Comparison of ENCODE assay signal across 14 cellular contexts in the genomic region with DNA sequence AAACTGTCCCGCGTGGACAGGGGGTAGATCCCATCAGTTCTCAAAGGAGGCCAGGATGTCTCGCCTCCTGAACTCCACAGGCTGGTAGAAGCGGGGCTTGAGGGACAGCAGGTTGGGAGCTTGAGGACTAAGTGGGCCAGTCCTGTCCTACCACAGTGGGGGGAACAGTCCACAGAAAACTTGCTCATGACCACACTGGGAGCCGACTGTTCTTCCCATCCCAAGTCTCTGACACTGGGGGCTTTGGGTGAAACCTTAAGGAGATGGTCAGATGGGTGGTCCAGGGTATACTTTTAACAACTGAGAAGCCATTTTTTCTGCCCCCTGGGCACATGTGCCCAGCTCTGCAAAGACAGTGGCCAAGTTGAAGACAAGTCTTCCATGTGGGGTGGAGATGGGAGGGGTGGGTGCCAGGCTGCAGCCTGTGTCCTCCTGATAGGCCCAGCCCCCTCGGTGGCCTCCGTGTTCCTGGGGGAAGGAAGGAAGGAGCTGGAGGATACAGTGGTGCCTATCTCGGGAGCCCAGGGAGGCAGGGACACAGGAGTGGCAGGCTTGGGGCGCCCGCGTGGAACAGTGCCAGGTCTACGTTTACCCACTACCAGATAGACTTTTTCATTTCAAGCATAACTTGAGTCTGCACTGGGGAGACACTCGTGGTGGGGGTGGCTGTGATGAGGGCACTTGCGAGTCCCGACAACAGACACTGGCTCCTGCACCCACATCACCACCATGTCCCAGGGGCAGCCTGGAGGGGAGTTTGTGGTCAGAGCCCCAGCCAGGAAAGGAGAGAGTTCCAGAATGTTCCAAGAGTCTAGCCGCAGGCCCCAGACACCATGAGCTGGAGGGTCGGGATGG. TPM values are rescaled to one million over a fixed set of nuclear protein-coding genes. Genes with fewer than 3 reads are reported as not detected.
DNase-seq lines count a peak whose midpoint lies in the region; ATAC-seq and TF ChIP-seq lines count a peak whose summit lies in the region.
"Had no signal": no experiment of that assay in that cellular context is flagged by ENCODE, and none has a peak within 500 bp of the region (broad histone marks: within the 10 kb centered on the region; RNA-seq: fewer than 3 reads in every experiment).

No MANE protein-coding gene starts in this region.

- DNase-seq in Caco-2, result no peak
- no peak for DNase-seq in HCT116 (ENCODE audit: low read depth, low spot score)
- DNase-seq in natural killer cell treated with Interleukin-12 subunit alpha and Interleukin-12 subunit beta and Interleukin-15 and Interleukin-18, amount 100 ng/mL, for 72 hours (ENCODE audit: low spot score), result no peak
- DNase-seq in COLO829 (ENCODE audit: low spot score), result no peak
- DNase-seq in NCI-H748 (lab: John Stamatoyannopoulos, UW; ENCODE audit: unreplicated experiment), result no peak
- no peak for DNase-seq in NCI-H2029 (lab: John Stamatoyannopoulos, UW)
- DNase-seq: activated effector memory CD4-positive, alpha-beta T cell treated with anti-CD3 and anti-CD28 coated beads, Interleukin-2, amount 50 U/mL, for 16 hours; caudate nucleus; left colon; MM.1S; NCI-H2107 had no signal

- no peak for ATAC-seq in HCT116
- no peak for ATAC-seq in natural killer cell treated with Interleukin-12 subunit alpha and Interleukin-12 subunit beta and Interleukin-15 and Interleukin-18, amount 100 ng/mL, for 72 hours
- ATAC-seq: activated CD4-positive, CD25-positive, alpha-beta regulatory T cell treated with anti-CD3 and anti-CD28 coated beads, Interleukin-2, amount 50 U/mL, for 24 hours; left colon had no signal

- TF ChIP-seq CTCF in Caco-2 (IDR thresholded peaks at IDR 0.05; ENCODE audit: insufficient read depth in 1 of 2, low read depth in 1 of 2, low read length in 1 of 2, severe bottlenecking in 1 of 2, unreplicated experiment in 1 of 2), result no peak
- no peak for TF ChIP-seq CTCF in HCT116 (IDR thresholded peaks at IDR 0.05 in 2 of 3, conservative IDR thresholded peaks at IDR 0.05 in 1 of 3; ENCODE audit: borderline replicate concordance in 1 of 3, insufficient read depth in 1 of 3, low read depth in 2 of 3, low read length in 2 of 3)

- H3K36me3 Mint-ChIP-seq in Caco-2 (ENCODE audit: insufficient read depth, unreplicated experiment), result peaks cover 55% of the 10 kb centered on the region
- peaks cover 2% of the 10 kb centered on the region for H3K36me3 Mint-ChIP-seq in activated naive CD8-positive, alpha-beta T cell
- peaks cover 2% of the 10 kb centered on the region for H3K36me3 Mint-ChIP-seq in natural killer cell treated with Interleukin-12 subunit alpha and Interleukin-12 subunit beta and Interleukin-15 and Interleukin-18, amount 100 ng/mL, for 72 hours

- H3K27me3 ChIP-seq in Caco-2 (replicated peaks; ENCODE audit: control insufficient read depth, insufficient read depth, low read length) (no peaks in the 10 kb centered on the region), HCT116 (ENCODE audit: insufficient read depth, low read length) (no peaks in the 10 kb centered on the region)

- no peaks in the 10 kb centered on the region for H3K9me3 Mint-ChIP-seq in Caco-2 (ENCODE audit: unreplicated experiment)
- no peaks in the 10 kb centered on the region for H3K9me3 Mint-ChIP-seq in activated naive CD8-positive, alpha-beta T cell (ENCODE audit: low read depth)
- no peaks in the 10 kb centered on the region for H3K9me3 Mint-ChIP-seq in natural killer cell treated with Interleukin-12 subunit alpha and Interleukin-12 subunit beta and Interleukin-15 and Interleukin-18, amount 100 ng/mL, for 72 hours

- H3K4me3 ChIP-seq in Caco-2 (ENCODE audit: low read depth, low read length) (no peak overlapping the region), HCT116 (replicated peaks in 1 of 2; ENCODE audit: low read depth in 1 of 2, low read length in 2 of 2) (no peak overlapping the region)

- H3K9me2 ChIP-seq in HCT116 (ENCODE audit: insufficient read depth), result no peaks in the 10 kb centered on the region

- H3K27ac Mint-ChIP-seq in Caco-2 (ENCODE audit: unreplicated experiment), result peak overlapping the region; percentile 54
- H3K27ac Mint-ChIP-seq in activated naive CD8-positive, alpha-beta T cell, result peak overlapping the region; percentile 80
- H3K27ac Mint-ChIP-seq in natural killer cell treated with Interleukin-12 subunit alpha and Interleukin-12 subunit beta and Interleukin-15 and Interleukin-18, amount 100 ng/mL, for 72 hours, result peak overlapping the region; percentile 68 to 95

- BruUV-seq in Caco-2 (replicated peaks; lab: Mats Ljungman, UMichigan), result no TSS peak
- TSS peak; percentile 13 for BruUV-seq in HCT116 (replicated peaks; lab: Mats Ljungman, UMichigan)

- no peak overlapping the region for H3K9ac ChIP-seq in HCT116 (ENCODE audit: low read length)

- TF ChIP-seq RAD21 in HCT116 (IDR thresholded peaks at IDR 0.05; ENCODE audit: low read depth), result no peak

- H4K20me1 ChIP-seq in HCT116 (ENCODE audit: insufficient read depth), result peaks cover 3% of the 10 kb centered on the region; the same call in 1 of the 2 replicates

- H3K36me3 ChIP-seq in Caco-2 (ENCODE audit: control insufficient read depth, insufficient read depth, low read length), result no peaks in the 10 kb centered on the region; the same call in none of the 2 replicates
- peaks cover 19 to 23% of the 10 kb centered on the region in 2 experiments; a peak in 3 of 4 replicates for H3K36me3 ChIP-seq in HCT116 (ENCODE audit: control insufficient read depth in 1 of 2, insufficient read depth in 2 of 2, low read length in 2 of 2)

- peaks cover 25% of the 10 kb centered on the region for H3K4me1 Mint-ChIP-seq in Caco-2 (ENCODE audit: low read depth, unreplicated experiment)
- peaks cover 40% of the 10 kb centered on the region for H3K4me1 Mint-ChIP-seq in activated naive CD8-positive, alpha-beta T cell (ENCODE audit: low read depth)
- peaks cover 19 to 20% of the 10 kb centered on the region in 2 donors for H3K4me1 Mint-ChIP-seq in natural killer cell treated with Interleukin-12 subunit alpha and Interleukin-12 subunit beta and Interleukin-15 and Interleukin-18, amount 100 ng/mL, for 72 hours (ENCODE audit: low read depth in 2 of 2)

- CTCF ChIA-PET in Caco-2 (lab: Charles Lee), result interaction anchor here (0.6 to 4.9 kb wide), 2 partner anchors 15 to 21 kb away, joined by 5 to 53 read pairs; a partner anchor contains a TSS
- CTCF ChIA-PET in HCT116 (lab: Charles Lee), result interaction anchor here (1.9 to 3.9 kb wide), 2 partner anchors 15 to 33 kb away, joined by 4 to 40 read pairs; a partner anchor contains a TSS

- intact Hi-C loops in Caco-2 (cut with micrococcal nuclease; ENCODE audit: unreplicated experiment) (no loop called here), HCT116 (cut with micrococcal nuclease) (no loop called here)

- POLR2A ChIA-PET in Caco-2 (lab: Charles Lee), result no interaction called here
- POLR2A ChIA-PET in HCT116 (lab: Charles Lee), result no interaction called here

- H3K9me3 ChIP-seq in Caco-2 (no peaks in the 10 kb centered on the region), HCT116 (ENCODE audit: control insufficient read depth in 1 of 2, insufficient read depth in 1 of 2, low read depth in 1 of 2, low read length in 2 of 2) (no peaks in the 10 kb centered on the region)

- H3K27me3 Mint-ChIP-seq in Caco-2 (ENCODE audit: insufficient read depth, unreplicated experiment), result no peaks in the 10 kb centered on the region
- H3K27me3 Mint-ChIP-seq in activated naive CD8-positive, alpha-beta T cell, result no peaks in the 10 kb centered on the region
- H3K27me3 Mint-ChIP-seq in natural killer cell treated with Interleukin-12 subunit alpha and Interleukin-12 subunit beta and Interleukin-15 and Interleukin-18, amount 100 ng/mL, for 72 hours, result no peaks in the 10 kb centered on the region

- H3K4me2 ChIP-seq in HCT116 (ENCODE audit: low read length), result no peak overlapping the region

- no peak overlapping the region for H2AFZ ChIP-seq in HCT116 (ENCODE audit: low read depth, low read length, poor library complexity, severe bottlenecking)

- no peak overlapping the region for H3K4me3 Mint-ChIP-seq in Caco-2 (ENCODE audit: unreplicated experiment)
- no peak overlapping the region for H3K4me3 Mint-ChIP-seq in activated naive CD8-positive, alpha-beta T cell
- H3K4me3 Mint-ChIP-seq in natural killer cell treated with Interleukin-12 subunit alpha and Interleukin-12 subunit beta and Interleukin-15 and Interleukin-18, amount 100 ng/mL, for 72 hours, result no peak overlapping the region

- H3K27ac ChIP-seq in HCT116 (ENCODE audit: low read depth, low read length), result peak overlapping the region; percentile 4
- H3K27ac ChIP-seq: epithelial cell of prostate had no signal

- peaks cover 36% of the 10 kb centered on the region for H3K79me2 ChIP-seq in HCT116 (ENCODE audit: insufficient read depth, low read length)

- no peak for TF ChIP-seq POLR2A in HCT116 (IDR thresholded peaks at IDR 0.05; ENCODE audit: borderline replicate concordance, extremely low read depth, insufficient read depth, insufficient read length)

- RAD21 ChIA-PET in HCT116 (lab: Charles Lee; ENCODE audit: low non-redundant PET in 1 of 2, low total read pairs in 2 of 2, uncharacterized antibody in 2 of 2, unreplicated experiment in 2 of 2), result no interaction called here

- H3K4me1 ChIP-seq in Caco-2 (peaks cover 16% of the 10 kb centered on the region), HCT116 (ENCODE audit: control insufficient read depth in 1 of 2, insufficient read depth in 2 of 2, low read length in 2 of 2) (peaks cover 8 to 57% of the 10 kb centered on the region in 2 experiments)

TF ChIP-seq in HCT116, 20 proteins besides CTCF, POLR2A, EP300 and RAD21:
- no peak for TF ChIP-seq FOSL1 (IDR thresholded peaks at IDR 0.05; ENCODE audit: low read depth)
- TF ChIP-seq ELF1 (IDR thresholded peaks at IDR 0.05; ENCODE audit: borderline replicate concordance, low read depth), result no peak
- TF ChIP-seq POLR2AphosphoS5 (IDR thresholded peaks at IDR 0.05; ENCODE audit: low read depth, low read length), result peak; percentile 6; the same call in 1 of the 2 replicates
- no peak for TF ChIP-seq CBX3 (IDR thresholded peaks at IDR 0.05; ENCODE audit: low read depth)
- TF ChIP-seq EZH2 (IDR thresholded peaks at IDR 0.05), result no peak
- no peak for TF ChIP-seq EZH2phosphoT487 (IDR thresholded peaks at IDR 0.05; ENCODE audit: borderline replicate concordance)

RNA-seq across cellular contexts. Expression of a gene that starts 14.7 kb away (rescaled TPM):
- total RNA-seq in Caco-2 (2022) (33.8 and 36.7 TPM in 2 replicates), HCT116 (2021; ENCODE audit: unreplicated experiment) (116 TPM)
- polyA plus RNA-seq in HCT116 (2012), result 93.4 and 134 TPM in 2 replicates
- 10 to 100 TPM; 76.1 to 78.0 TPM for total RNA-seq in natural killer cell treated with Interleukin-12 subunit alpha and Interleukin-12 subunit beta and Interleukin-15 and Interleukin-18, amount 100 ng/mL, for 72 hours

RNA-seq across cellular contexts. Expression of a gene that starts 25.0 kb away (rescaled TPM):
- total RNA-seq in Caco-2 (2022), result 16.8 and 17.6 TPM in 2 replicates
- total RNA-seq in HCT116 (2021; ENCODE audit: unreplicated experiment), result 17.5 TPM
- polyA plus RNA-seq in HCT116 (2012), result 6.6 and 7.3 TPM in 2 replicates
- total RNA-seq in natural killer cell treated with Interleukin-12 subunit alpha and Interleukin-12 subunit beta and Interleukin-15 and Interleukin-18, amount 100 ng/mL, for 72 hours, result 10 to 100 TPM; 27.1 to 40.8 TPM
